ENCODE assay signal across 8 cellular contexts in the genomic region with DNA sequence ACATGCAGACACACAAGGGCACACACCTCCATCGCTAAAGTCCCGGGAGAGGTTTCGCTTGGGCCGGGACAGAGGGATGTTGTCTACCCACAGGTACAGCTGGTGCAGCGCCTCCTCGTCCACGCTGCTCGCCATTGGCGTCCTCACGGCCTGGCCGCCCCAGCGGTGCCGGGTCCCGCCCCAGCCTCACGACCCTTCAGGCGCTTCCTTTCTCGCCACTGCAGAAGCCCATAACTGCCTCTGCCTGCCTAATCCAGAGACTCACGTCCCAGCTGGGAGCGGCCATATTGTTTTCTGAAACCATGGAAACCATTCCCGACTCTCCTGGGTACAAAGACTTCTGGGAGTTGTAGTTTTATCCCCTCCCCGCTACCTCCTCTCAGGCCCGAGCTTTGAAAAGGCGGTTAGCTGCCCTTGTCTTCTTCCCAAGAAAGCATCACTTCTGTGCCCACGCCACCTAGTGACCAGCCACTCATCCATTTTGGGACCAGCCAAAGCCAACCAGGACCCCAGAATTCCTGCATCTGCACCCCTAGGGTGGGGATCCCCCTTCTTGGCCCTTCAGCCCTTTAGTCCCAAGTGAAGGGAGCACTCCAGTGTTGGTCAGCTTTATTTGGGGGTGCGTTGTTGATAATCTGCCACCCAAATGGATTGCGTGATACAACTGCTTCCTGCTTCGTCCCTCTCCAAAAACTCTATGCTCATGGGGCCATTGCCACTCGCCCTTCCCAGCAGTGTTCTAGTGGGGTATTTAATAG. TPM values are rescaled to one million over a fixed set of nuclear protein-coding genes. Genes with fewer than 3 reads are reported as not detected.
DNase-seq lines count a peak whose midpoint lies in the region; ATAC-seq and TF ChIP-seq lines count a peak whose summit lies in the region.

A gene with protein sequence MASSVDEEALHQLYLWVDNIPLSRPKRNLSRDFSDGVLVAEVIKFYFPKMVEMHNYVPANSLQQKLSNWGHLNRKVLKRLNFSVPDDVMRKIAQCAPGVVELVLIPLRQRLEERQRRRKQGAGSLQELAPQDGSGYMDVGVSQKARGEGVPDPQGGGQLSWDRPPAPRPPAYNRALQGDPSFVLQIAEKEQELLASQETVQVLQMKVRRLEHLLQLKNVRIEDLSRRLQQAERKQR (minus strand): TSS at position 296 of the 758 bp plus-strand sequence. CDS start 161 bp downstream, at position 135.

- H3K36me3 ChIP-seq in WERI-Rb-1, result peaks cover 14% of the 10 kb centered on the region
- peaks cover 3% of the 10 kb centered on the region for H3K36me3 ChIP-seq in suprapubic skin

- in situ Hi-C loops in GM13976 (cut with MboI; ENCODE audit: low sequenced_read_pairs, unreplicated experiment), result no loop called here

- H3K4me1 ChIP-seq in suprapubic skin, result peaks cover 74% of the 10 kb centered on the region

- H3K27ac ChIP-seq in WERI-Rb-1, result no peak within 1 kb of the TSS
- H3K27ac ChIP-seq in suprapubic skin, result peak within 1 kb of the TSS; percentile 62

- peak; percentile 34 for TF ChIP-seq CTCF in GM13976 (IDR thresholded peaks at IDR 0.05; ENCODE audit: borderline replicate concordance, control extremely low read depth, extremely low read depth, insufficient read depth, missing control alignments)
- peak; percentile 50; the same call in 1 of the 2 replicates for TF ChIP-seq CTCF in WERI-Rb-1 (IDR thresholded peaks at IDR 0.05; ENCODE audit: low read depth, low read length)
- TF ChIP-seq CTCF in endothelial cell (IDR thresholded peaks at IDR 0.05; ENCODE audit: unreplicated experiment), result no peak
- TF ChIP-seq CTCF in suprapubic skin (IDR thresholded peaks at IDR 0.05), result peak in 1 of 2 donors; percentile 21

- H3K9me3 ChIP-seq in WERI-Rb-1 (ENCODE audit: severe bottlenecking), result no peaks in the 10 kb centered on the region
- H3K9me3 ChIP-seq in suprapubic skin, result no peaks in the 10 kb centered on the region

- H3K36me3 Mint-ChIP-seq in endothelial cell (ENCODE audit: low read depth, unreplicated experiment) (peaks cover 6% of the 10 kb centered on the region), memory B cell (peaks cover 4% of the 10 kb centered on the region)

- H3K9me3 Mint-ChIP-seq in endothelial cell (ENCODE audit: unreplicated experiment), result no peaks in the 10 kb centered on the region
- H3K9me3 Mint-ChIP-seq in memory B cell, result no peaks in the 10 kb centered on the region

- TF ChIP-seq EP300 in suprapubic skin (IDR thresholded peaks at IDR 0.05), result no peak

- no peak for TF ChIP-seq POLR2A in suprapubic skin (IDR thresholded peaks at IDR 0.05)

- H3K4me3 Mint-ChIP-seq in endothelial cell (ENCODE audit: unreplicated experiment) (peak within 1 kb of the TSS; percentile 59), memory B cell (peak within 1 kb of the TSS; percentile 83)

- H3K27me3 ChIP-seq in WERI-Rb-1 (ENCODE audit: insufficient read depth, low read depth, severe bottlenecking) (peaks cover 2% of the 10 kb centered on the region), suprapubic skin (no peaks in the 10 kb centered on the region)

- H3K4me3 ChIP-seq in WERI-Rb-1 (ENCODE audit: low read depth, low read length) (peak within 1 kb of the TSS; percentile 27), suprapubic skin (peak within 1 kb of the TSS; percentile 49)

- H3K27me3 Mint-ChIP-seq in endothelial cell (ENCODE audit: unreplicated experiment) (peaks cover 28% of the 10 kb centered on the region), memory B cell (peaks cover 8% of the 10 kb centered on the region)

- 17% methylated on average over 27 of the region's 28 CpGs for WGBS in suprapubic skin

- H3K27ac Mint-ChIP-seq in endothelial cell (ENCODE audit: unreplicated experiment), result peak within 1 kb of the TSS; percentile 89
- H3K27ac Mint-ChIP-seq in memory B cell, result peak within 1 kb of the TSS; percentile 78

- peaks cover 15% of the 10 kb centered on the region for H3K4me1 Mint-ChIP-seq in endothelial cell (ENCODE audit: unreplicated experiment)
- H3K4me1 Mint-ChIP-seq in memory B cell, result peaks cover 43% of the 10 kb centered on the region

- DNase-seq in AG08396 (ENCODE audit: low spot score), result peak; percentile 96
- peak; percentile 88 for DNase-seq in GM13976 (ENCODE audit: low spot score)
- DNase-seq in NCI-H226, result peak; percentile 70
- peak; percentile 90 for DNase-seq in WERI-Rb-1
- DNase-seq in endothelial cell (ENCODE audit: low spot score), result peak; percentile 73
- peak in 1 of 2 donors; percentile 41 for DNase-seq in memory B cell (ENCODE audit: low spot score in 2 of 2)
- DNase-seq in suprapubic skin (ENCODE audit: low spot score in 2 of 2), result peak in 1 of 2 donors; percentile 89

- ATAC-seq in HG03175 (IDR thresholded peaks at IDR 0.05; ENCODE audit: unreplicated experiment) (peak; percentile 59), memory B cell (ENCODE audit: low read depth) (peak; percentile 71)

RNA-seq across cellular contexts. Expression of the gene that starts here (rescaled TPM):
- 0.23 TPM for total RNA-seq in endothelial cell (ENCODE audit: unreplicated experiment)
- total RNA-seq in suprapubic skin, result not detected

Comparison
In these comparisons a context has a peak if more than half of its experiments do, and no peak if none do; other contexts are left out.
1. Peak in DNase-seq in endothelial cell; RNA of the gene not detected or under 1 TPM.